ENCODE assay signal across 18 cellular contexts in the genomic region with DNA sequence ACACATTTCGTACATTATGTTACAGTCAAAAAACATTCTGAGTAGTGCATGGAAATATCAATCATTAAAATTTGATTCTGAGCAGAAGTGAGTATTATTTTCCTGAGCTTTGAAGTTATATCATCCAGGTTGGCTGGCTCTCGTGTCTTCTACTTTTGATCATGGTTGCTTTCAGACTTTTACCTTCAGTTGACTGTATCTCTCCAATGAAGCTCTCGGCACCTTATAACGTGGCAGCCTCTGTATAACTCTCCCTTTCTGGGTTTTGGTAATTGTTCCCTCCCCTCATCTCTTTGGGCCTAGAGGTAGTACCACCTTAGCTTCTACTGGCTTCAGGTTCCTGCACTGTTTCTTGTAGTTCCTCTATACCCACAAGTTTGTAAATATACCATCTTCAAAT.
"Had no signal": no experiment of that assay in that cellular context is flagged by ENCODE, and none has a peak within 500 bp of the region (broad histone marks: within the 10 kb centered on the region; RNA-seq: fewer than 3 reads in every experiment).

No MANE protein-coding gene starts in this region.

- H3K4me1 ChIP-seq: body of pancreas, esophagus muscularis mucosa, left lung, tibial nerve, uterus had no signal

- H3K4me2 ChIP-seq: hepatocyte had no signal

- H3K4me3 Mint-ChIP-seq: naive B cell; stimulated activated naive B cell treated with anti-CD40 and anti-IgM and Interleukin-4, amounts not matched to agents 10 μg/mL and 1 μg/mL and 100 μg/mL, for 72 hours had no signal

- DNase-seq: activated gamma-delta T cell treated with Interleukin-2 at 50 U/mL for 16 hours; activated T-cell treated with anti-CD3 and anti-CD28 coated beads for 4 hours; amygdala; body of pancreas; central memory CD4-positive, alpha-beta T cell; kidney; left lung; mammary epithelial cell; naive B cell; posterior cingulate gyrus; stimulated activated naive B cell treated with anti-CD40 and anti-IgM and Interleukin-4, amounts not matched to agents 10 μg/mL and 1 μg/mL and 100 μg/mL, for 72 hours; substantia nigra; SW 1271; uterus had no signal

- H2AFZ ChIP-seq: hepatocyte had no signal

- H3K36me3 ChIP-seq: uterus had no signal

- H3K27me3 Mint-ChIP-seq: naive B cell; stimulated activated naive B cell treated with anti-CD40 and anti-IgM and Interleukin-4, amounts not matched to agents 10 μg/mL and 1 μg/mL and 100 μg/mL, for 72 hours had no signal

- H3K27ac ChIP-seq: body of pancreas, coronary artery, esophagus muscularis mucosa, hepatocyte, left lung, tibial nerve, uterus had no signal

- ATAC-seq: body of pancreas; left lung; stimulated activated naive B cell treated with anti-CD40 and anti-IgM and Interleukin-4, amounts not matched to agents 10 μg/mL and 1 μg/mL and 100 μg/mL, for 72 hours had no signal

- H3K9me3 ChIP-seq: body of pancreas, uterus had no signal

- H3K27me3 ChIP-seq: body of pancreas, esophagus muscularis mucosa, hepatocyte, left lung, tibial nerve, uterus had no signal

- H3K9me3 Mint-ChIP-seq: stimulated activated naive B cell treated with anti-CD40 and anti-IgM and Interleukin-4, amounts not matched to agents 10 μg/mL and 1 μg/mL and 100 μg/mL, for 72 hours had no signal

- H3K27ac Mint-ChIP-seq: stimulated activated naive B cell treated with anti-CD40 and anti-IgM and Interleukin-4, amounts not matched to agents 10 μg/mL and 1 μg/mL and 100 μg/mL, for 72 hours had no signal

- H3K4me3 ChIP-seq: body of pancreas, coronary artery, esophagus muscularis mucosa, hepatocyte, left lung, tibial nerve, uterus had no signal
